ENCODE assay signal across 1 cellular context in the genomic region with DNA sequence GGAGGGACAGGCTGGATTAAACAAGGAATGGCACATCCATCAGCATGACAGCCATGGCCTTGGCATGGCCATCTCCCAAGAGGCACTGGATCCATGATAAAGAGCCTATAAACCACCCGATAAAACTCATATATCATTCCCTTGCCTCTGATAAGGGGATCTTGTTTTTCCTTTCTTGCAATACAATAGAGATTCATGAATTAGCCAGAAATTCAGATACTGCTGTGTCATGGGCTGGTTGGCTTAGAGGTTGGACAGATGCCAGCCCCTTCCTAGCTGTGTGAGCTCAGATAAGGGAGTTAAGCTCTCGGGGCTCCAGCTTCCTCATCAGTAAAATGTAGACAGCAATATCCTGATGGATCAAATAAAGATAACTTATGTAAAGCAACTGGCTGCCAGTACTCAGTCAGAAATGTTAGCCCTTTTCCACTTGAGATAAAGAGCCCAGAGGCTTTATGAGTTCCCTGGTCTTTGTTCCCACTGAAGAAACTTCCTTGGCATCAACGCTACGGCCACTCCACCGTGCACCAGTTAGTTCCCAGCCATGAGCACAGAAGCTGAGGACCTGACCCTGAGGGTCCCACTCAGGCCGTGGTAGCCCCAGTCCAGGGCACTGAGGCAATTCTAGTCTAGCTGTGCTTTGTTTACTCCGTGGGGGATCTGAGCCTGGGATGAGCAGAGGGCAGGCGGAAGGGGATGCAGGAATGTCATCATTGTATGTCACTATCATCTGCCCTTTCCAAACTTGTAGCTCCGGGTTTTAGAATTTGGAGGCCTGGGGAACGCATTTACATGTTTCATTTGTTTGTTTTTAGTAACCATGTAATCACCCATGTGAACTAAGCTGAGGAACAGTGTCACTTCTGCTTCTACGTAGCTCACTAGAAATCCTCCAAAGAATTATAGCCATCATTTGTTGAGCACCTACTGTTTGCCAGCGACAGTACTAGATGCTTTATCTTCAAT.
TF ChIP-seq lines count a peak whose summit lies in the region.

No MANE protein-coding gene starts in this region.

TF ChIP-seq in K562, 482 proteins besides CTCF, POLR2A, EP300 and RAD21 (continued from another document and continues in another):
- TF ChIP-seq, protein P1, sequence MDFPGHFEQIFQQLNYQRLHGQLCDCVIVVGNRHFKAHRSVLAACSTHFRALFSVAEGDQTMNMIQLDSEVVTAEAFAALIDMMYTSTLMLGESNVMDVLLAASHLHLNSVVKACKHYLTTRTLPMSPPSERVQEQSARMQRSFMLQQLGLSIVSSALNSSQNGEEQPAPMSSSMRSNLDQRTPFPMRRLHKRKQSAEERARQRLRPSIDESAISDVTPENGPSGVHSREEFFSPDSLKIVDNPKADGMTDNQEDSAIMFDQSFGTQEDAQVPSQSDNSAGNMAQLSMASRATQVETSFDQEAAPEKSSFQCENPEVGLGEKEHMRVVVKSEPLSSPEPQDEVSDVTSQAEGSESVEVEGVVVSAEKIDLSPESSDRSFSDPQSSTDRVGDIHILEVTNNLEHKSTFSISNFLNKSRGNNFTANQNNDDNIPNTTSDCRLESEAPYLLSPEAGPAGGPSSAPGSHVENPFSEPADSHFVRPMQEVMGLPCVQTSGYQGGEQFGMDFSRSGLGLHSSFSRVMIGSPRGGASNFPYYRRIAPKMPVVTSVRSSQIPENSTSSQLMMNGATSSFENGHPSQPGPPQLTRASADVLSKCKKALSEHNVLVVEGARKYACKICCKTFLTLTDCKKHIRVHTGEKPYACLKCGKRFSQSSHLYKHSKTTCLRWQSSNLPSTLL (IDR thresholded peaks at IDR 0.05): peak; percentile 24; the same call in 1 of the 2 replicates
- TF ChIP-seq RB1 (IDR thresholded peaks at IDR 0.05; ENCODE audit: low read depth) (no peak), NCOA4 (IDR thresholded peaks at IDR 0.05; ENCODE audit: partially characterized antibody) (no peak), JUND (IDR thresholded peaks at IDR 0.05; ENCODE audit: borderline replicate concordance, low read depth, low read length) (peak; percentile 74; the same call in 1 of the 2 replicates), JUND (tag; IDR thresholded peaks at IDR 0.05; ENCODE audit: borderline replicate concordance, low read depth, low read length) (peak; percentile 79; the same call in 2 of the 3 replicates), GABPA (tag; conservative IDR thresholded peaks at IDR 0.05; ENCODE audit: low read depth) (peak; percentile 44), ZNF253 (CRISPR knock-in tag; conservative IDR thresholded peaks at IDR 0.05) (no peak), PHTF2 (CRISPR knock-in tag; IDR thresholded peaks at IDR 0.05) (0 out of 2 replicates have a peak, but pooled peaks have one; percentile 25), NFE2L1 (tag; IDR thresholded peaks at IDR 0.05; ENCODE audit: borderline replicate concordance, low read depth) (peak; percentile 94), ZNF76 (CRISPR knock-in tag; IDR thresholded peaks at IDR 0.05; ENCODE audit: borderline replicate concordance) (no peak), ZNF644 (tag; IDR thresholded peaks at IDR 0.05; ENCODE audit: low read depth) (0 out of 2 replicates have a peak, but pooled peaks have one; percentile 57), TAF1 (IDR thresholded peaks at IDR 0.05; ENCODE audit: control insufficient read depth, extremely low read depth, insufficient read depth, low read length, severe bottlenecking) (no peak), PHF20 (IDR thresholded peaks at IDR 0.05; ENCODE audit: partially characterized antibody) (no peak), KLF16 (IDR thresholded peaks at IDR 0.05) (peak; percentile 92), FOXM1 (IDR thresholded peaks at IDR 0.05; ENCODE audit: low read depth) (peak; percentile 89), FOXM1 (CRISPR knock-in tag; IDR thresholded peaks at IDR 0.05; ENCODE audit: low read depth) (no peak), MAFF (IDR thresholded peaks at IDR 0.05; ENCODE audit: low read length) (peak; percentile 97), HSF4 (CRISPR knock-in tag; IDR thresholded peaks at IDR 0.05; ENCODE audit: borderline replicate concordance) (no peak), RBM15 (IDR thresholded peaks at IDR 0.05; ENCODE audit: insufficient read depth, low read length) (no peak), POLR2AphosphoS5 (IDR thresholded peaks at IDR 0.05; ENCODE audit: control insufficient read depth, insufficient read depth, low read depth, low read length) (peak; percentile 91), ARHGAP35 (IDR thresholded peaks at IDR 0.05; ENCODE audit: partially characterized antibody) (peak; percentile 15), ZFP36 (IDR thresholded peaks at IDR 0.05; ENCODE audit: low read depth, low read length, partially characterized antibody) (peak; percentile 79), C11orf30 (IDR thresholded peaks at IDR 0.05; ENCODE audit: low read depth) (peak; percentile 98), MAFK (IDR thresholded peaks at IDR 0.05; ENCODE audit: low read length) (peak; percentile 96), ZNF586 (CRISPR knock-in tag; conservative IDR thresholded peaks at IDR 0.05) (no peak), ZNF766 (CRISPR knock-in tag; conservative IDR thresholded peaks at IDR 0.05) (peak; percentile 67), ZNF507 (tag; conservative IDR thresholded peaks at IDR 0.05) (no peak), NR1H2 (CRISPR knock-in tag; IDR thresholded peaks at IDR 0.05) (no peak), JUN (IDR thresholded peaks at IDR 0.05; ENCODE audit: borderline replicate concordance, low read depth, low read length) (peak; percentile 22; the same call in 1 of the 2 replicates), JUN (CRISPR knock-in tag; IDR thresholded peaks at IDR 0.05; ENCODE audit: borderline replicate concordance) (no peak), XRCC4 (IDR thresholded peaks at IDR 0.05; ENCODE audit: extremely low read depth, insufficient read depth, insufficient read length) (no peak), ASH1L (IDR thresholded peaks at IDR 0.05; ENCODE audit: borderline replicate concordance, low read depth, partially characterized antibody) (no peak), BACH1 (tag; IDR thresholded peaks at IDR 0.05) (peak; percentile 93), NRF1 (conservative IDR thresholded peaks at IDR 0.05 in 1 of 2, IDR thresholded peaks at IDR 0.05 in 1 of 2) (no peak), MECOM (CRISPR knock-in tag; IDR thresholded peaks at IDR 0.05) (0 out of 2 replicates have a peak, but pooled peaks have one; percentile 6), PCBP2 (IDR thresholded peaks at IDR 0.05; ENCODE audit: low read depth, low read length, poor library complexity, severe bottlenecking) (no peak), DACH1 (IDR thresholded peaks at IDR 0.05; ENCODE audit: partially characterized antibody) (peak; percentile 31), TFAM (CRISPR knock-in tag; conservative IDR thresholded peaks at IDR 0.05) (no peak)
- TF ChIP-seq, protein P2, sequence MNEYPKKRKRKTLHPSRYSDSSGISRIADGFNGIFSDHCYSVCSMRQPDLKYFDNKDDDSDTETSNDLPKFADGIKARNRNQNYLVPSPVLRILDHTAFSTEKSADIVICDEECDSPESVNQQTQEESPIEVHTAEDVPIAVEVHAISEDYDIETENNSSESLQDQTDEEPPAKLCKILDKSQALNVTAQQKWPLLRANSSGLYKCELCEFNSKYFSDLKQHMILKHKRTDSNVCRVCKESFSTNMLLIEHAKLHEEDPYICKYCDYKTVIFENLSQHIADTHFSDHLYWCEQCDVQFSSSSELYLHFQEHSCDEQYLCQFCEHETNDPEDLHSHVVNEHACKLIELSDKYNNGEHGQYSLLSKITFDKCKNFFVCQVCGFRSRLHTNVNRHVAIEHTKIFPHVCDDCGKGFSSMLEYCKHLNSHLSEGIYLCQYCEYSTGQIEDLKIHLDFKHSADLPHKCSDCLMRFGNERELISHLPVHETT (CRISPR knock-in tag; conservative IDR thresholded peaks at IDR 0.05 in 1 of 2, IDR thresholded peaks at IDR 0.05 in 1 of 2): peak in 1 of 2 experiments; percentile 85; a peak in 2 of 4 replicates
- TF ChIP-seq, protein P3, sequence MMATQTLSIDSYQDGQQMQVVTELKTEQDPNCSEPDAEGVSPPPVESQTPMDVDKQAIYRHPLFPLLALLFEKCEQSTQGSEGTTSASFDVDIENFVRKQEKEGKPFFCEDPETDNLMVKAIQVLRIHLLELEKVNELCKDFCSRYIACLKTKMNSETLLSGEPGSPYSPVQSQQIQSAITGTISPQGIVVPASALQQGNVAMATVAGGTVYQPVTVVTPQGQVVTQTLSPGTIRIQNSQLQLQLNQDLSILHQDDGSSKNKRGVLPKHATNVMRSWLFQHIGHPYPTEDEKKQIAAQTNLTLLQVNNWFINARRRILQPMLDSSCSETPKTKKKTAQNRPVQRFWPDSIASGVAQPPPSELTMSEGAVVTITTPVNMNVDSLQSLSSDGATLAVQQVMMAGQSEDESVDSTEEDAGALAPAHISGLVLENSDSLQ (IDR thresholded peaks at IDR 0.05): peak; percentile 92
- TF ChIP-seq, protein P4, sequence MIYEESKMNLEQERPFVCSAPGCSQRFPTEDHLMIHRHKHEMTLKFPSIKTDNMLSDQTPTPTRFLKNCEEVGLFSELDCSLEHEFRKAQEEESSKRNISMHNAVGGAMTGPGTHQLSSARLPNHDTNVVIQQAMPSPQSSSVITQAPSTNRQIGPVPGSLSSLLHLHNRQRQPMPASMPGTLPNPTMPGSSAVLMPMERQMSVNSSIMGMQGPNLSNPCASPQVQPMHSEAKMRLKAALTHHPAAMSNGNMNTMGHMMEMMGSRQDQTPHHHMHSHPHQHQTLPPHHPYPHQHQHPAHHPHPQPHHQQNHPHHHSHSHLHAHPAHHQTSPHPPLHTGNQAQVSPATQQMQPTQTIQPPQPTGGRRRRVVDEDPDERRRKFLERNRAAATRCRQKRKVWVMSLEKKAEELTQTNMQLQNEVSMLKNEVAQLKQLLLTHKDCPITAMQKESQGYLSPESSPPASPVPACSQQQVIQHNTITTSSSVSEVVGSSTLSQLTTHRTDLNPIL (CRISPR knock-in tag; IDR thresholded peaks at IDR 0.05): no peak
- TF ChIP-seq, protein P5, sequence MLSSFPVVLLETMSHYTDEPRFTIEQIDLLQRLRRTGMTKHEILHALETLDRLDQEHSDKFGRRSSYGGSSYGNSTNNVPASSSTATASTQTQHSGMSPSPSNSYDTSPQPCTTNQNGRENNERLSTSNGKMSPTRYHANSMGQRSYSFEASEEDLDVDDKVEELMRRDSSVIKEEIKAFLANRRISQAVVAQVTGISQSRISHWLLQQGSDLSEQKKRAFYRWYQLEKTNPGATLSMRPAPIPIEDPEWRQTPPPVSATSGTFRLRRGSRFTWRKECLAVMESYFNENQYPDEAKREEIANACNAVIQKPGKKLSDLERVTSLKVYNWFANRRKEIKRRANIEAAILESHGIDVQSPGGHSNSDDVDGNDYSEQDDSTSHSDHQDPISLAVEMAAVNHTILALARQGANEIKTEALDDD (IDR thresholded peaks at IDR 0.05): peak; percentile 93
- TF ChIP-seq, protein P6, sequence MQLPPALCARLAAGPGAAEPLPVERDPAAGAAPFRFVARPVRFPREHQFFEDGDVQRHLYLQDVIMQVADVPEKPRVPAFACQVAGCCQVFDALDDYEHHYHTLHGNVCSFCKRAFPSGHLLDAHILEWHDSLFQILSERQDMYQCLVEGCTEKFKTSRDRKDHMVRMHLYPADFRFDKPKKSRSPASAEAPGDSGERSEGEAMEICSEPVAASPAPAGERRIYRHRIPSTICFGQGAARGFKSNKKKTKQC (CRISPR knock-in tag; IDR thresholded peaks at IDR 0.05): peak; percentile 41; the same call in 1 of the 2 replicates
- TF ChIP-seq, protein P7, sequence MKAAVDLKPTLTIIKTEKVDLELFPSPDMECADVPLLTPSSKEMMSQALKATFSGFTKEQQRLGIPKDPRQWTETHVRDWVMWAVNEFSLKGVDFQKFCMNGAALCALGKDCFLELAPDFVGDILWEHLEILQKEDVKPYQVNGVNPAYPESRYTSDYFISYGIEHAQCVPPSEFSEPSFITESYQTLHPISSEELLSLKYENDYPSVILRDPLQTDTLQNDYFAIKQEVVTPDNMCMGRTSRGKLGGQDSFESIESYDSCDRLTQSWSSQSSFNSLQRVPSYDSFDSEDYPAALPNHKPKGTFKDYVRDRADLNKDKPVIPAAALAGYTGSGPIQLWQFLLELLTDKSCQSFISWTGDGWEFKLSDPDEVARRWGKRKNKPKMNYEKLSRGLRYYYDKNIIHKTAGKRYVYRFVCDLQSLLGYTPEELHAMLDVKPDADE (conservative IDR thresholded peaks at IDR 0.05; ENCODE audit: control insufficient read depth, low read depth, low read length): no peak
- TF ChIP-seq, protein P8, sequence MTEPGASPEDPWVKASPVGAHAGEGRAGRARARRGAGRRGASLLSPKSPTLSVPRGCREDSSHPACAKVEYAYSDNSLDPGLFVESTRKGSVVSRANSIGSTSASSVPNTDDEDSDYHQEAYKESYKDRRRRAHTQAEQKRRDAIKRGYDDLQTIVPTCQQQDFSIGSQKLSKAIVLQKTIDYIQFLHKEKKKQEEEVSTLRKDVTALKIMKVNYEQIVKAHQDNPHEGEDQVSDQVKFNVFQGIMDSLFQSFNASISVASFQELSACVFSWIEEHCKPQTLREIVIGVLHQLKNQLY (CRISPR knock-in tag; conservative IDR thresholded peaks at IDR 0.05): no peak
- TF ChIP-seq, protein P9, sequence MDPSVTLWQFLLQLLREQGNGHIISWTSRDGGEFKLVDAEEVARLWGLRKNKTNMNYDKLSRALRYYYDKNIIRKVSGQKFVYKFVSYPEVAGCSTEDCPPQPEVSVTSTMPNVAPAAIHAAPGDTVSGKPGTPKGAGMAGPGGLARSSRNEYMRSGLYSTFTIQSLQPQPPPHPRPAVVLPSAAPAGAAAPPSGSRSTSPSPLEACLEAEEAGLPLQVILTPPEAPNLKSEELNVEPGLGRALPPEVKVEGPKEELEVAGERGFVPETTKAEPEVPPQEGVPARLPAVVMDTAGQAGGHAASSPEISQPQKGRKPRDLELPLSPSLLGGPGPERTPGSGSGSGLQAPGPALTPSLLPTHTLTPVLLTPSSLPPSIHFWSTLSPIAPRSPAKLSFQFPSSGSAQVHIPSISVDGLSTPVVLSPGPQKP (CRISPR knock-in tag; IDR thresholded peaks at IDR 0.05): no peak
- TF ChIP-seq, protein P10, sequence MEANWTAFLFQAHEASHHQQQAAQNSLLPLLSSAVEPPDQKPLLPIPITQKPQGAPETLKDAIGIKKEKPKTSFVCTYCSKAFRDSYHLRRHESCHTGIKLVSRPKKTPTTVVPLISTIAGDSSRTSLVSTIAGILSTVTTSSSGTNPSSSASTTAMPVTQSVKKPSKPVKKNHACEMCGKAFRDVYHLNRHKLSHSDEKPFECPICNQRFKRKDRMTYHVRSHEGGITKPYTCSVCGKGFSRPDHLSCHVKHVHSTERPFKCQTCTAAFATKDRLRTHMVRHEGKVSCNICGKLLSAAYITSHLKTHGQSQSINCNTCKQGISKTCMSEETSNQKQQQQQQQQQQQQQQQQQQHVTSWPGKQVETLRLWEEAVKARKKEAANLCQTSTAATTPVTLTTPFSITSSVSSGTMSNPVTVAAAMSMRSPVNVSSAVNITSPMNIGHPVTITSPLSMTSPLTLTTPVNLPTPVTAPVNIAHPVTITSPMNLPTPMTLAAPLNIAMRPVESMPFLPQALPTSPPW (CRISPR knock-in tag; IDR thresholded peaks at IDR 0.05): peak; percentile 72
- TF ChIP-seq, protein P11, sequence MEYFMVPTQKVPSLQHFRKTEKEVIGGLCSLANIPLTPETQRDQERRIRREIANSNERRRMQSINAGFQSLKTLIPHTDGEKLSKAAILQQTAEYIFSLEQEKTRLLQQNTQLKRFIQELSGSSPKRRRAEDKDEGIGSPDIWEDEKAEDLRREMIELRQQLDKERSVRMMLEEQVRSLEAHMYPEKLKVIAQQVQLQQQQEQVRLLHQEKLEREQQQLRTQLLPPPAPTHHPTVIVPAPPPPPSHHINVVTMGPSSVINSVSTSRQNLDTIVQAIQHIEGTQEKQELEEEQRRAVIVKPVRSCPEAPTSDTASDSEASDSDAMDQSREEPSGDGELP (CRISPR knock-in tag; IDR thresholded peaks at IDR 0.05; ENCODE audit: borderline replicate concordance): peak; percentile 49
